ENCODE assay signal across 8 cellular contexts in genomic region chr7:138125598-138126111, GRCh38. TPM values are rescaled to one million over a fixed set of nuclear protein-coding genes. Genes with fewer than 3 reads are reported as not detected.
DNase-seq lines count a peak whose midpoint lies in the region; ATAC-seq and TF ChIP-seq lines count a peak whose summit lies in the region.

No MANE protein-coding gene starts in this region.

- H3K27ac ChIP-seq in gastroesophageal sphincter, result no peak overlapping the region

- H3K36me3 ChIP-seq in gastroesophageal sphincter (no peaks in the 10 kb centered on the region), H7 (replicated peaks; ENCODE audit: control insufficient read depth, insufficient read depth, low read length) (no peaks in the 10 kb centered on the region)

- H3K4me3 Mint-ChIP-seq in nephron progenitor cell, result no peak overlapping the region

- ATAC-seq in GM21423 (IDR thresholded peaks at IDR 0.05; ENCODE audit: unreplicated experiment) (peak; percentile 77), gastroesophageal sphincter (peak; percentile 58)

- TF ChIP-seq POLR2A in gastroesophageal sphincter (IDR thresholded peaks at IDR 0.05), result no peak

- 27 to 50% methylated on average over 2 of the region's 2 CpGs for WGBS in gastroesophageal sphincter (ENCODE audit: low coverage in 1 of 2), 2 donors

- H3K4me3 ChIP-seq in gastroesophageal sphincter (no peak overlapping the region), H7 (ENCODE audit: insufficient read depth, low read depth, low read length) (no peak overlapping the region)

- no peaks in the 10 kb centered on the region for H3K36me3 Mint-ChIP-seq in nephron progenitor cell (ENCODE audit: low read depth)

- TF ChIP-seq CTCF in gastroesophageal sphincter (IDR thresholded peaks at IDR 0.05) (no peak), nephron progenitor cell (IDR thresholded peaks at IDR 0.05) (no peak)

- peak; percentile 94 for DNase-seq in Caki2 (ENCODE audit: low read depth)
- peak; percentile 40 for DNase-seq in KBM-7
- no peak for DNase-seq in DMS79 (lab: John Stamatoyannopoulos, UW)
- DNase-seq in H7, result no peak
- DNase-seq in NCI-H146 treated with DMSO at 0.1 percent for 48 hours (lab: John Stamatoyannopoulos, UW; ENCODE audit: unreplicated experiment), result no peak
- DNase-seq in nephron progenitor cell, result no peak

- H3K27me3 ChIP-seq in gastroesophageal sphincter (peaks cover 4% of the 10 kb centered on the region), H7 (ENCODE audit: control insufficient read depth, insufficient read depth, low read length) (no peaks in the 10 kb centered on the region)

- peaks cover 0 to 11% (median 0%) of the 10 kb centered on the region in 3 donors for H3K9me3 ChIP-seq in gastroesophageal sphincter

- H3K4me1 Mint-ChIP-seq in nephron progenitor cell, result peaks cover 10% of the 10 kb centered on the region

- in situ Hi-C loops in Caki2 (cut with HindIII; ENCODE audit: low pct_unique_long_range_greater_than_20kb, low sequenced_read_pairs) (no loop called here), KBM-7 (cut with MboI; ENCODE audit: low pct_unique_long_range_greater_than_20kb, low sequenced_read_pairs) (no loop called here)

- H3K27ac Mint-ChIP-seq in nephron progenitor cell, result no peak overlapping the region

- peaks cover 4% of the 10 kb centered on the region for H3K9me3 Mint-ChIP-seq in nephron progenitor cell

- TF ChIP-seq EP300 in gastroesophageal sphincter (IDR thresholded peaks at IDR 0.05), result no peak

- H3K4me1 ChIP-seq in gastroesophageal sphincter, result no peaks in the 10 kb centered on the region

- no peaks in the 10 kb centered on the region for H3K27me3 Mint-ChIP-seq in nephron progenitor cell (ENCODE audit: low read depth, poor library complexity)

RNA-seq across cellular contexts. Expression of gene AKR1D1, which starts 49.4 kb away (rescaled TPM):
- not detected in 2 replicates for total RNA-seq in Caki2 (2014; rRNA removed; shearing (Covaris generic); ENCODE audit: low replicate concordance)
- total RNA-seq in gastroesophageal sphincter, result not detected
- total RNA-seq in H7 (2014; rRNA removed; shearing (Covaris generic)), result not detected in 2 replicates

Comparison
In these comparisons a context has a peak if more than half of its experiments do, and no peak if none do; other contexts are left out.
1. DNase-seq: peak in Caki2 (single experiment) and KBM-7 (single experiment); none in DMS79 (single experiment), H7 (single experiment), NCI-H146 treated with DMSO at 0.1 percent for 48 hours (single experiment) and nephron progenitor cell (single experiment).